In genomic region chr4:95761441-95761840, GRCh38 we compare ENCODE assay signal across 18 cellular contexts.
DNase-seq lines count a peak whose midpoint lies in the region; ATAC-seq and TF ChIP-seq lines count a peak whose summit lies in the region.
"Had no signal": no experiment of that assay in that cellular context is flagged by ENCODE, and none has a peak within 500 bp of the region (broad histone marks: within the 10 kb centered on the region; RNA-seq: fewer than 3 reads in every experiment).

No MANE protein-coding gene starts in this region.

- TF ChIP-seq CTCF in SK-N-SH (IDR thresholded peaks at IDR 0.05), result no peak
- no peak for TF ChIP-seq CTCF in epithelial cell of esophagus (IDR thresholded peaks at IDR 0.05; ENCODE audit: insufficient read depth, low read depth, low read length, missing control alignments)

- peaks cover 0 to 5% of the 10 kb centered on the region in 2 experiments; a peak in 2 of 4 replicates for H3K4me1 ChIP-seq in SK-N-SH (ENCODE audit: control insufficient read depth in 1 of 2, insufficient read depth in 2 of 2, low read depth in 1 of 2, low read length in 1 of 2)
- peaks cover 4% of the 10 kb centered on the region for H3K4me1 ChIP-seq in mesendoderm (ENCODE audit: control insufficient read depth, low read depth, low read length)
- H3K4me1 ChIP-seq: SJSA1, stomach had no signal

- peak overlapping the region; percentile 93 for H2BK120ac ChIP-seq in mesendoderm (ENCODE audit: low read depth, low read length)

- no peak overlapping the region for H2AK5ac ChIP-seq in mesendoderm (ENCODE audit: low read length)

- H3K27ac ChIP-seq in SK-N-SH (ENCODE audit: low read depth in 2 of 2, low read length in 1 of 2), result peak overlapping the region in 1 of 2 experiments; percentile 35; a peak in 1 of 4 replicates
- H3K27ac ChIP-seq in mesendoderm (ENCODE audit: low read depth, low read length), result no peak overlapping the region
- H3K27ac ChIP-seq: BLaER1, SJSA1, skin epidermis, stomach had no signal

- no peak overlapping the region for H3K56ac ChIP-seq in mesendoderm (ENCODE audit: low read length)

- H3F3A ChIP-seq in SK-N-SH (replicated peaks; ENCODE audit: insufficient read depth), result no peaks in the 10 kb centered on the region

- H3K9ac ChIP-seq in SK-N-SH (no peak overlapping the region), mesendoderm (ENCODE audit: low read length) (no peak overlapping the region)
- H3K9ac ChIP-seq: BLaER1 had no signal

- H3K9me2 ChIP-seq in SK-N-SH, result no peaks in the 10 kb centered on the region

- H3K9me3 ChIP-seq in SK-N-SH, result no peaks in the 10 kb centered on the region
- H3K9me3 ChIP-seq: BLaER1, SJSA1 had no signal

- H3K27me3 ChIP-seq in SK-N-SH (ENCODE audit: insufficient read depth), result no peaks in the 10 kb centered on the region
- H3K27me3 ChIP-seq in mesendoderm (ENCODE audit: insufficient read depth, low read length, poor library complexity), result no peaks in the 10 kb centered on the region
- H3K27me3 ChIP-seq: BLaER1, SJSA1, stomach had no signal

- H2BK15ac ChIP-seq in mesendoderm (replicated peaks; ENCODE audit: low read depth), result no peak overlapping the region

- CTCF ChIA-PET in SK-N-SH (lab: Yijun Ruan, JAX), result no interaction called here

- peak; percentile 61 for DNase-seq in HPDE6-E6E7 (ENCODE audit: extremely low spot score)
- DNase-seq in SK-N-SH, result no peak
- peak; percentile 91 for DNase-seq in epithelial cell of esophagus (ENCODE audit: low read depth)
- DNase-seq in mesendoderm, result peak; percentile 28
- no peak for DNase-seq in activated CD8-positive, alpha-beta memory T cell treated with anti-CD3 and anti-CD28 coated beads, Interleukin-2, amount 50 U/mL, for 48 hours
- DNase-seq: activated CD8-positive, alpha-beta memory T cell treated with anti-CD3 and anti-CD28 coated beads, Interleukin-2, amount 10 ng/mL, durations not matched to agents 7 days and 5 days; activated naive CD4-positive, alpha-beta T cell treated with anti-CD3 and anti-CD28 coated beads, Interleukin-2, amount 50 U/mL, for 16 hours; cortex of kidney; NCI-H1694; NCI-H526 treated with DMSO at 0.1 percent for 48 hours; stomach had no signal

- no peaks in the 10 kb centered on the region for H4K20me1 ChIP-seq in SK-N-SH (ENCODE audit: insufficient read depth)
- H4K20me1 ChIP-seq: BLaER1 had no signal

- H2AFZ ChIP-seq in SK-N-SH (ENCODE audit: low read depth), result no peak overlapping the region

- no peak overlapping the region for H2BK5ac ChIP-seq in mesendoderm (ENCODE audit: low read length)

- no peak overlapping the region for H3K4ac ChIP-seq in mesendoderm (ENCODE audit: low read depth, low read length)

- peak overlapping the region; percentile 65 for H4K8ac ChIP-seq in mesendoderm (ENCODE audit: low read depth, low read length)

- POLR2A ChIA-PET in SK-N-SH (lab: Yijun Ruan, JAX), result no interaction called here

- H3K18ac ChIP-seq in mesendoderm (ENCODE audit: low read length), result peak overlapping the region; percentile 9

- H3K4me3 ChIP-seq in SK-N-SH (ENCODE audit: low read depth in 2 of 2, low read length in 1 of 2) (no peak overlapping the region), epithelial cell of esophagus (ENCODE audit: low read length) (no peak overlapping the region), mesendoderm (ENCODE audit: low read length) (no peak overlapping the region)
- H3K4me3 ChIP-seq: BLaER1, K562, SJSA1, skin epidermis, stomach had no signal

- 43% methylated on average over 1 of the region's 1 CpG for whole genome bisulfite sequencing in SK-N-SH (ENCODE audit: low lambda C conversion rate)
- no CpG with 5 or more reads among the region's 1 CpG for WGBS in mesendoderm (ENCODE audit: extremely low coverage, insufficient coverage, low lambda C conversion rate)

- TF ChIP-seq EP300 in SK-N-SH (IDR thresholded peaks at IDR 0.05; ENCODE audit: borderline replicate concordance in 1 of 2, low read depth in 1 of 2, low read length in 1 of 2), result no peak

- no peaks in the 10 kb centered on the region for H3K79me2 ChIP-seq in SK-N-SH (ENCODE audit: insufficient read depth)
- no peaks in the 10 kb centered on the region for H3K79me2 ChIP-seq in mesendoderm (ENCODE audit: control insufficient read depth, insufficient read depth, low read length)

- peak overlapping the region; percentile 4; the same call in 1 of the 2 replicates for H3K4me2 ChIP-seq in SK-N-SH
- H3K4me2 ChIP-seq in mesendoderm (ENCODE audit: low read length), result no peak overlapping the region
- H3K4me2 ChIP-seq: BLaER1 had no signal

- TF ChIP-seq RAD21 in SK-N-SH (IDR thresholded peaks at IDR 0.05; ENCODE audit: low read length), result no peak

- no peaks in the 10 kb centered on the region for H3K79me1 ChIP-seq in mesendoderm (ENCODE audit: low read length)

- ATAC-seq in GM18861 (IDR thresholded peaks at IDR 0.05; ENCODE audit: unreplicated experiment) (no peak), esophagus mucosa (no peak), GM19455 (IDR thresholded peaks at IDR 0.05; ENCODE audit: unreplicated experiment) (no peak)
- ATAC-seq: activated CD8-positive, alpha-beta memory T cell treated with anti-CD3 and anti-CD28 coated beads, Interleukin-2, amount 10 ng/mL, durations not matched to agents 7 days and 5 days; K562 had no signal

- H3K36me3 ChIP-seq in SK-N-SH (replicated peaks in 1 of 2; ENCODE audit: control insufficient read depth in 1 of 2, insufficient read depth in 2 of 2, low read length in 1 of 2), result no peaks in the 10 kb centered on the region
- no peaks in the 10 kb centered on the region for H3K36me3 ChIP-seq in mesendoderm (ENCODE audit: control insufficient read depth, insufficient read depth, low read length)
- H3K36me3 ChIP-seq: BLaER1, SJSA1, stomach had no signal

- no peak overlapping the region for H3K23ac ChIP-seq in mesendoderm (ENCODE audit: low read length)

- no peak overlapping the region for H4K5ac ChIP-seq in mesendoderm (ENCODE audit: low read length)

TF ChIP-seq in SK-N-SH, 30 proteins besides CTCF, POLR2A, EP300 and RAD21:
- TF ChIP-seq JUND (IDR thresholded peaks at IDR 0.05) (peak; percentile 26; the same call in 1 of the 2 replicates), PBX3 (IDR thresholded peaks at IDR 0.05) (no peak), MEF2A (IDR thresholded peaks at IDR 0.05; ENCODE audit: borderline replicate concordance, low read depth) (no peak), TEAD4 (IDR thresholded peaks at IDR 0.05; ENCODE audit: borderline replicate concordance, insufficient read depth) (no peak), FOXJ3 (CRISPR knock-in tag; IDR thresholded peaks at IDR 0.05) (no peak), FOSL2 (IDR thresholded peaks at IDR 0.05; ENCODE audit: borderline replicate concordance, low read depth) (peak; percentile 40), NFIC (IDR thresholded peaks at IDR 0.05; ENCODE audit: borderline replicate concordance) (peak; percentile 45; the same call in 1 of the 2 replicates), TCF12 (IDR thresholded peaks at IDR 0.05) (peak; percentile 21; the same call in 1 of the 2 replicates), USF2 (IDR thresholded peaks at IDR 0.05; ENCODE audit: borderline replicate concordance, low read depth, low read length) (no peak)

Comparison
In these comparisons a context has a peak if more than half of its experiments do, and no peak if none do; other contexts are left out.
1. DNase-seq: peak in HPDE6-E6E7 (single experiment), epithelial cell of esophagus (single experiment) and mesendoderm (single experiment); none in SK-N-SH (single experiment) and activated CD8-positive, alpha-beta memory T cell treated with anti-CD3 and anti-CD28 coated beads, Interleukin-2, amount 50 U/mL, for 48 hours (single experiment).